8 cellular contexts compared by ENCODE assay signal in genomic region chr1:32351077-32351858, GRCh38. TPM values are rescaled to one million over a fixed set of nuclear protein-coding genes. Genes with fewer than 3 reads are reported as not detected.
A peak's percentile ranks its signal among the peaks of the same experiment; 100 is the strongest.
DNase-seq lines count a peak whose midpoint lies in the region; ATAC-seq, FAIRE-seq and TF ChIP-seq lines count a peak whose summit lies in the region.

No MANE protein-coding gene starts in this region.

- H3K27me3 Mint-ChIP-seq in Caco-2 (ENCODE audit: insufficient read depth, unreplicated experiment) (no peaks in the 10 kb centered on the region), endodermal cell (ENCODE audit: insufficient read depth) (peaks cover 31% of the 10 kb centered on the region)
- H3K27me3 Mint-ChIP-seq in activated CD8-positive, alpha-beta memory T cell treated with anti-CD3 and anti-CD28 coated beads, Interleukin-2, amount 10 ng/mL, durations not matched to agents 7 days and 5 days: no peaks in the 10 kb centered on the region

- POLR2A ChIA-PET in Caco-2 (lab: Charles Lee): interaction anchor here (0.7 to 2.6 kb wide), 3 partner anchors 15 to 43 kb away, joined by 5 to 17 read pairs (median 5); partner anchors contain the start of genes BSDC1 and MARCKSL1

- H3K27me3 ChIP-seq in Caco-2 (replicated peaks; ENCODE audit: control insufficient read depth, insufficient read depth, low read length) (no peaks in the 10 kb centered on the region), endodermal cell (ENCODE audit: control insufficient read depth, insufficient read depth, low read length, poor library complexity, severe bottlenecking) (no peaks in the 10 kb centered on the region)

- H3K9me3 ChIP-seq in Caco-2 (no peaks in the 10 kb centered on the region), endodermal cell (ENCODE audit: control insufficient read depth, low read length) (peaks cover 5% of the 10 kb centered on the region), mesodermal cell (ENCODE audit: control insufficient read depth, low read length) (peaks cover 9% of the 10 kb centered on the region)

- H3K36me3 ChIP-seq in Caco-2 (ENCODE audit: control insufficient read depth, insufficient read depth, low read length) (no peaks in the 10 kb centered on the region; the same call in 1 of the 2 replicates), endodermal cell (ENCODE audit: control insufficient read depth, insufficient read depth, low read length) (no peaks in the 10 kb centered on the region), mesodermal cell (ENCODE audit: control insufficient read depth, insufficient read depth, low read length) (no peaks in the 10 kb centered on the region)

- TF ChIP-seq CTCF in Caco-2 (IDR thresholded peaks at IDR 0.05; ENCODE audit: insufficient read depth in 1 of 2, low read depth in 1 of 2, low read length in 1 of 2, severe bottlenecking in 1 of 2, unreplicated experiment in 1 of 2) (peak; percentile 46 to 67), GM20000 (IDR thresholded peaks at IDR 0.05; ENCODE audit: extremely low read depth, missing control alignments) (peak; percentile 16), endodermal cell (conservative IDR thresholded peaks at IDR 0.05) (peak; percentile 76)

- 2 to 5% methylated on average over 4 to 74 of the region's 75 CpGs for WGBS in endodermal cell (ENCODE audit: insufficient coverage in 1 of 2, insufficient read length in 1 of 2), 2 experiments
- 2% methylated on average over 45 to 48 of the region's 75 CpGs for WGBS in mesodermal cell (ENCODE audit: insufficient coverage in 2 of 2), 2 experiments

- peak; percentile 93 to 94 for DNase-seq in Caco-2
- DNase-seq in GM20000 (ENCODE audit: low spot score): peak; percentile 99
- DNase-seq in HTR-8/SVneo (ENCODE audit: insufficient read length, low spot score): peak; percentile 91
- peak; percentile 87 for DNase-seq in NOMO-1 treated with DMSO at 0.1 percent for 48 hours (lab: John Stamatoyannopoulos, UW; ENCODE audit: unreplicated experiment)
- DNase-seq in activated CD8-positive, alpha-beta memory T cell treated with anti-CD3 and anti-CD28 coated beads, Interleukin-2, amount 10 ng/mL, durations not matched to agents 7 days and 5 days: peak; percentile 93
- peak; percentile 98 for DNase-seq in endodermal cell
- peak; percentile 77 for DNase-seq in stimulated activated CD8-positive, alpha-beta memory T cell treated with anti-CD3 and anti-CD28 coated beads, Interleukin-15, amount 100 ng/mL, for 24 hours (ENCODE audit: low read depth)

- ATAC-seq in activated CD8-positive, alpha-beta memory T cell treated with anti-CD3 and anti-CD28 coated beads, Interleukin-2, amount 10 ng/mL, durations not matched to agents 7 days and 5 days: peak; percentile 96

- H3K27ac Mint-ChIP-seq in Caco-2 (ENCODE audit: unreplicated experiment): no peak overlapping the region
- H3K27ac Mint-ChIP-seq in activated CD8-positive, alpha-beta memory T cell treated with anti-CD3 and anti-CD28 coated beads, Interleukin-2, amount 10 ng/mL, durations not matched to agents 7 days and 5 days: peak overlapping the region; percentile 77
- peak overlapping the region; percentile 91 for H3K27ac Mint-ChIP-seq in endodermal cell

- CTCF ChIA-PET in Caco-2 (lab: Charles Lee): interaction anchor here (0.5 to 2.1 kb wide), 8 partner anchors 43 to 713 kb away, joined by 3 to 10 read pairs (median 4); partner anchors contain the start of genes BSDC1, HDAC1 and RBBP4
- CTCF ChIA-PET in activated CD8-positive, alpha-beta memory T cell treated with anti-CD3 and anti-CD28 coated beads, Interleukin-2, amount 10 ng/mL, durations not matched to agents 7 days and 5 days (lab: Charles Lee): interaction anchor here (0.6 to 2.4 kb wide), 11 partner anchors 9 to 142 kb away, joined by 3 to 17 read pairs (median 3); partner anchors contain the start of gene MARCKSL1

- FAIRE-seq in HTR-8/SVneo (lab: Jason Lieb, UNC): peak; percentile 90

- H3K9me3 Mint-ChIP-seq in Caco-2 (ENCODE audit: unreplicated experiment) (no peaks in the 10 kb centered on the region), endodermal cell (peaks cover 13% of the 10 kb centered on the region)
- H3K9me3 Mint-ChIP-seq in activated CD8-positive, alpha-beta memory T cell treated with anti-CD3 and anti-CD28 coated beads, Interleukin-2, amount 10 ng/mL, durations not matched to agents 7 days and 5 days (ENCODE audit: low read depth): no peaks in the 10 kb centered on the region

- intact Hi-C loops in Caco-2 (cut with micrococcal nuclease; ENCODE audit: unreplicated experiment): loop anchor here (5.0 kb wide), 1 partner anchor 134 kb away; no protein-coding TSS in a partner anchor

- H3K4me1 ChIP-seq in Caco-2 (peaks cover 4% of the 10 kb centered on the region; the same call in 1 of the 2 replicates), endodermal cell (ENCODE audit: control insufficient read depth, insufficient read depth, low read length) (peaks cover 13% of the 10 kb centered on the region), mesodermal cell (ENCODE audit: control insufficient read depth, insufficient read depth, low read length, poor library complexity, severe bottlenecking) (peaks cover 27% of the 10 kb centered on the region)

- H3K9ac ChIP-seq in endodermal cell (ENCODE audit: extremely low read depth, low read length, poor library complexity, severe bottlenecking): peak overlapping the region; percentile 72

- H3K27ac ChIP-seq in endodermal cell (ENCODE audit: low read depth, low read length): peak overlapping the region; percentile 85
- H3K27ac ChIP-seq in mesodermal cell (ENCODE audit: low read depth, low read length, severe bottlenecking): peak overlapping the region; percentile 89

- H3K36me3 Mint-ChIP-seq in Caco-2 (ENCODE audit: insufficient read depth, unreplicated experiment): peaks cover 8% of the 10 kb centered on the region
- no peaks in the 10 kb centered on the region for H3K36me3 Mint-ChIP-seq in activated CD8-positive, alpha-beta memory T cell treated with anti-CD3 and anti-CD28 coated beads, Interleukin-2, amount 10 ng/mL, durations not matched to agents 7 days and 5 days
- H3K36me3 Mint-ChIP-seq in endodermal cell (ENCODE audit: low read depth): no peaks in the 10 kb centered on the region

- H3K4me1 Mint-ChIP-seq in Caco-2 (ENCODE audit: low read depth, unreplicated experiment) (peaks cover 20% of the 10 kb centered on the region), endodermal cell (peaks cover 20% of the 10 kb centered on the region)
- H3K4me1 Mint-ChIP-seq in activated CD8-positive, alpha-beta memory T cell treated with anti-CD3 and anti-CD28 coated beads, Interleukin-2, amount 10 ng/mL, durations not matched to agents 7 days and 5 days: peaks cover 35% of the 10 kb centered on the region

- peak overlapping the region; percentile 75 for H3K4me3 Mint-ChIP-seq in Caco-2 (ENCODE audit: unreplicated experiment)
- H3K4me3 Mint-ChIP-seq in activated CD8-positive, alpha-beta memory T cell treated with anti-CD3 and anti-CD28 coated beads, Interleukin-2, amount 10 ng/mL, durations not matched to agents 7 days and 5 days: peak overlapping the region; percentile 74
- peak overlapping the region; percentile 74 for H3K4me3 Mint-ChIP-seq in endodermal cell

- H3K4me3 ChIP-seq in Caco-2 (ENCODE audit: low read depth, low read length) (peak overlapping the region; percentile 59), endodermal cell (ENCODE audit: low read length) (peak overlapping the region; percentile 80), mesodermal cell (ENCODE audit: extremely low read depth, insufficient read depth, low read length, poor library complexity, severe bottlenecking) (peak overlapping the region; percentile 59)

- BruUV-seq in Caco-2 (replicated peaks; lab: Mats Ljungman, UMichigan): no TSS peak

RNA-seq across cellular contexts. Expression of gene FAM229A, which starts 11.0 kb away (rescaled TPM):
- 2.1 and 2.6 TPM in 2 replicates for total RNA-seq in Caco-2 (2022)
- 1 to 10 TPM; 4.1 to 5.4 TPM for total RNA-seq in activated CD8-positive, alpha-beta memory T cell treated with anti-CD3 and anti-CD28 coated beads, Interleukin-2, amount 10 ng/mL, durations not matched to agents 7 days and 5 days
- 1 to 10 TPM; 6.8 to 8.4 TPM for total RNA-seq in endodermal cell
- 8.8 TPM for polyA plus RNA-seq in endodermal cell (2013, experiment 1 of 2)
- polyA plus RNA-seq in endodermal cell (2013, experiment 2 of 2): 6.4 TPM
- polyA plus RNA-seq in mesodermal cell (2013, experiment 1 of 2): 9.4 TPM
- 7.3 TPM for polyA plus RNA-seq in mesodermal cell (2013, experiment 2 of 2)

RNA-seq across cellular contexts. Expression of gene TSSK3, which starts 11.1 kb away (rescaled TPM):
- total RNA-seq in Caco-2 (2022) (2.5 and 2.6 TPM in 2 replicates), endodermal cell (1 to 10 TPM; 3.4 to 6.4 TPM)
- total RNA-seq in activated CD8-positive, alpha-beta memory T cell treated with anti-CD3 and anti-CD28 coated beads, Interleukin-2, amount 10 ng/mL, durations not matched to agents 7 days and 5 days: under 1 TPM; 0.70 TPM
- 0.53 TPM for polyA plus RNA-seq in endodermal cell (2013, experiment 1 of 2)
- 1.3 TPM for polyA plus RNA-seq in endodermal cell (2013, experiment 2 of 2)
- polyA plus RNA-seq in mesodermal cell (2013, experiment 1 of 2): 0.63 TPM
- 1.3 TPM for polyA plus RNA-seq in mesodermal cell (2013, experiment 2 of 2)

RNA-seq across cellular contexts. Expression of gene MARCKSL1, which starts 15.2 kb away (rescaled TPM):
- 150 and 159 TPM in 2 replicates for total RNA-seq in Caco-2 (2022)
- total RNA-seq in activated CD8-positive, alpha-beta memory T cell treated with anti-CD3 and anti-CD28 coated beads, Interleukin-2, amount 10 ng/mL, durations not matched to agents 7 days and 5 days: 10 to 100 TPM; 11.2 to 11.8 TPM
- total RNA-seq in endodermal cell: 100 to 1,000 TPM; 484 to 543 TPM
- polyA plus RNA-seq in endodermal cell (2013, experiment 1 of 2): 734 TPM
- polyA plus RNA-seq in endodermal cell (2013, experiment 2 of 2): 653 TPM
- polyA plus RNA-seq in mesodermal cell (2013, experiment 1 of 2): 438 TPM
- 367 TPM for polyA plus RNA-seq in mesodermal cell (2013, experiment 2 of 2)

RNA-seq across cellular contexts. Expression of gene BSDC1, which starts 43.0 kb away (rescaled TPM):
- total RNA-seq in Caco-2 (2022): 32.5 and 33.2 TPM in 2 replicates
- 10 to 100 TPM; 39.8 to 43.3 TPM for total RNA-seq in activated CD8-positive, alpha-beta memory T cell treated with anti-CD3 and anti-CD28 coated beads, Interleukin-2, amount 10 ng/mL, durations not matched to agents 7 days and 5 days
- total RNA-seq in endodermal cell: 10 to 100 TPM; 61.7 to 68.3 TPM
- 50.2 TPM for polyA plus RNA-seq in endodermal cell (2013, experiment 1 of 2)
- polyA plus RNA-seq in endodermal cell (2013, experiment 2 of 2): 46.6 TPM
- polyA plus RNA-seq in mesodermal cell (2013, experiment 1 of 2): 57.5 TPM
- polyA plus RNA-seq in mesodermal cell (2013, experiment 2 of 2): 52.9 TPM

RNA-seq across cellular contexts. Expression of gene HDAC1, which starts 59.4 kb away (rescaled TPM):
- 116 and 117 TPM in 2 replicates for total RNA-seq in Caco-2 (2022)
- total RNA-seq in activated CD8-positive, alpha-beta memory T cell treated with anti-CD3 and anti-CD28 coated beads, Interleukin-2, amount 10 ng/mL, durations not matched to agents 7 days and 5 days: 100 to 1,000 TPM; 183 to 189 TPM
- 100 to 1,000 TPM; 150 to 160 TPM for total RNA-seq in endodermal cell
- 97.1 TPM for polyA plus RNA-seq in endodermal cell (2013, experiment 1 of 2)
- polyA plus RNA-seq in endodermal cell (2013, experiment 2 of 2): 89.0 TPM
- 86.8 TPM for polyA plus RNA-seq in mesodermal cell (2013, experiment 1 of 2)
- polyA plus RNA-seq in mesodermal cell (2013, experiment 2 of 2): 85.7 TPM

Comparison
In these comparisons a context has a peak if more than half of its experiments do, and no peak if none do; other contexts are left out.
1. Peak in every context shown above with its lines: DNase-seq, ATAC-seq, H3K4me3 ChIP-seq and H3K27ac ChIP-seq.
2. CTCF ChIP-seq: peak in every context shown above with its lines; median percentile 76 in endodermal cell; 56 in Caco-2; 16 in GM20000.
3. RNA of gene MARCKSL1, which starts 15.2 kb away (total RNA-seq): 484 to 543 TPM in endodermal cell and 150 to 159 TPM in Caco-2; 11.2 to 11.8 TPM in activated CD8-positive, alpha-beta memory T cell treated with anti-CD3 and anti-CD28 coated beads, Interleukin-2, amount 10 ng/mL, durations not matched to agents 7 days and 5 days; every median in the first group is over 10 times any median in the second.